ENCODE assay signal across 8 cellular contexts in the genomic region with DNA sequence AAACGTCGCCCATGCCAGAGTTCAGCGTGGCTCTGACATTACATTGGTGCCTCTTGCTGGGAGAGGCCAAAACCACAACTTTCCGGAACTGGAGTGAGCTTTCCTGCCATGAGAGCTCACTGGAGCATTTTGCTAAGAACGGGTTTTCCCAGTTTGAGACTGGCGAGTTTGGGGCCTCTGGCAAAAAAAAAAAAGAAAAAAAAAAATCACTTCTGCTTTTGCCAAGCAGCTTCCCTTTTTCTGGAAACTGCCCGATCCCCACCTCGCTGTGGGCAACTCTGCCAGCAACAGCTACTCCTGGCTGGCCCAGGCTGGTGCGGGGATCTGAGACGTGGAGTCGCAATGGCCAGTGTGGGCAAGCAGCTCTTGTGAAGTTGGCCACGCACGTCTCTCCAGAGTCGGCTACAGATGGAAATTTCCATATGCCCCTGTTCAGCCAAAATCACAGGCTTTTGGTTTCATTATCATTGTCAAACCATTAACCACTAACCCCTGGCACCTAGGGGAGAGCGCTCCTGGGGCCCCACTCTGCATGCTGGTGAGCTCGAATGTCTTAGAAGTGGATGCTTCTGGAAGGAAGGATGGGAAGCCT. TPM values are rescaled to one million over a fixed set of nuclear protein-coding genes. Genes with fewer than 3 reads are reported as not detected.
A peak's percentile ranks its signal among the peaks of the same experiment; 100 is the strongest.
DNase-seq lines count a peak whose midpoint lies in the region; ATAC-seq and TF ChIP-seq lines count a peak whose summit lies in the region.

No MANE protein-coding gene starts in this region.

- 18 to 31% methylated on average over 16 of the region's 16 CpGs for WGBS in lung, 2 donors

- no peaks in the 10 kb centered on the region for H3K27me3 Mint-ChIP-seq in activated naive CD8-positive, alpha-beta T cell treated with anti-CD3 and anti-CD28 coated beads, Interleukin-2, amount 10 ng/mL, durations not matched to agents 7 days and 5 days

- H3K9me3 ChIP-seq in lung (ENCODE audit: control insufficient read depth in 2 of 2, insufficient read depth in 1 of 2, low read length in 1 of 2), result no peaks in the 10 kb centered on the region

- H3K36me3 ChIP-seq in lung (ENCODE audit: control insufficient read depth in 2 of 2, insufficient read depth in 2 of 2, low read length in 2 of 2), result no peaks in the 10 kb centered on the region

- no peak for TF ChIP-seq CTCF in lung (IDR thresholded peaks at IDR 0.05; ENCODE audit: control extremely low read depth, extremely low read depth)

- H3K4me1 Mint-ChIP-seq in activated naive CD8-positive, alpha-beta T cell treated with anti-CD3 and anti-CD28 coated beads, Interleukin-2, amount 10 ng/mL, durations not matched to agents 7 days and 5 days, result peaks cover 13% of the 10 kb centered on the region

- POLR2A ChIA-PET in activated naive CD8-positive, alpha-beta T cell treated with anti-CD3 and anti-CD28 coated beads, Interleukin-2, amount 10 ng/mL, durations not matched to agents 7 days and 5 days (lab: Charles Lee), result interaction anchor here (0.7 to 3.1 kb wide), 2 partner anchors 12 to 26 kb away, joined by 3 to 15 read pairs; a partner anchor contains a TSS

- no peaks in the 10 kb centered on the region for H3K36me3 Mint-ChIP-seq in activated naive CD8-positive, alpha-beta T cell treated with anti-CD3 and anti-CD28 coated beads, Interleukin-2, amount 10 ng/mL, durations not matched to agents 7 days and 5 days

- H3K4me3 ChIP-seq in lung, result no peak overlapping the region

- peak overlapping the region; percentile 14 for H3K27ac Mint-ChIP-seq in activated naive CD8-positive, alpha-beta T cell treated with anti-CD3 and anti-CD28 coated beads, Interleukin-2, amount 10 ng/mL, durations not matched to agents 7 days and 5 days

- ATAC-seq in GM18502 (IDR thresholded peaks at IDR 0.05; ENCODE audit: poor library complexity, unreplicated experiment), result peak; percentile 66
- ATAC-seq in activated naive CD8-positive, alpha-beta T cell treated with anti-CD3 and anti-CD28 coated beads, Interleukin-2, amount 10 ng/mL, durations not matched to agents 7 days and 5 days (ENCODE audit: low read depth), result peak; percentile 56
- peak; percentile 59 for ATAC-seq in lung (ENCODE audit: insufficient read depth, low FRiP score)
- ATAC-seq in HG03097 (IDR thresholded peaks at IDR 0.05; ENCODE audit: low FRiP score, unreplicated experiment), result no peak

- H3K4me3 Mint-ChIP-seq in activated naive CD8-positive, alpha-beta T cell treated with anti-CD3 and anti-CD28 coated beads, Interleukin-2, amount 10 ng/mL, durations not matched to agents 7 days and 5 days, result peak overlapping the region; percentile 45

- no peaks in the 10 kb centered on the region for H3K9me3 Mint-ChIP-seq in activated naive CD8-positive, alpha-beta T cell treated with anti-CD3 and anti-CD28 coated beads, Interleukin-2, amount 10 ng/mL, durations not matched to agents 7 days and 5 days

- DNase-seq in M059J (ENCODE audit: low read depth) (peak; percentile 57), lung (ENCODE audit: low spot score) (peak; percentile 75), DMS153 (lab: John Stamatoyannopoulos, UW) (no peak), NCI-H1694 treated with DMSO at 0.1 percent for 48 hours (lab: John Stamatoyannopoulos, UW) (no peak), NCI-H1930 (lab: John Stamatoyannopoulos, UW) (no peak)
- no peak for DNase-seq in activated naive CD8-positive, alpha-beta T cell treated with anti-CD3 and anti-CD28 coated beads, Interleukin-2, amount 10 ng/mL, durations not matched to agents 7 days and 5 days

- peaks cover 0 to 14% of the 10 kb centered on the region in 2 donors for H3K4me1 ChIP-seq in lung (ENCODE audit: control insufficient read depth in 2 of 2, insufficient read depth in 2 of 2, low read length in 2 of 2)

- no peaks in the 10 kb centered on the region for H3K27me3 ChIP-seq in lung (ENCODE audit: control insufficient read depth, insufficient read depth)

- peak overlapping the region in 1 of 2 donors; percentile 78 for H3K27ac ChIP-seq in lung (ENCODE audit: low read depth in 1 of 2, low read length in 1 of 2)

RNA-seq across cellular contexts. Expression of a gene that starts 25.7 kb away (rescaled TPM):
- total RNA-seq in M059J (2014; rRNA removed; shearing (Covaris generic)), result 5.2 and 9.4 TPM in 2 replicates
- total RNA-seq in activated naive CD8-positive, alpha-beta T cell treated with anti-CD3 and anti-CD28 coated beads, Interleukin-2, amount 10 ng/mL, durations not matched to agents 7 days and 5 days, result 10 to 100 TPM; 29.0 to 38.9 TPM
- 10 to 100 TPM; 25.5 to 33.3 TPM for total RNA-seq in lung
- polyA plus RNA-seq in lung, result 10 to 100 TPM; 17.5 to 22.3 TPM

Comparison
In these comparisons a context has a peak if more than half of its experiments do, and no peak if none do; other contexts are left out.
1. DNase-seq: peak in M059J (single experiment) and lung (single experiment); none in activated naive CD8-positive, alpha-beta T cell treated with anti-CD3 and anti-CD28 coated beads, Interleukin-2, amount 10 ng/mL, durations not matched to agents 7 days and 5 days (single experiment), DMS153 (single experiment), NCI-H1694 treated with DMSO at 0.1 percent for 48 hours (single experiment) and NCI-H1930 (0 of 2).